In the genomic region with DNA sequence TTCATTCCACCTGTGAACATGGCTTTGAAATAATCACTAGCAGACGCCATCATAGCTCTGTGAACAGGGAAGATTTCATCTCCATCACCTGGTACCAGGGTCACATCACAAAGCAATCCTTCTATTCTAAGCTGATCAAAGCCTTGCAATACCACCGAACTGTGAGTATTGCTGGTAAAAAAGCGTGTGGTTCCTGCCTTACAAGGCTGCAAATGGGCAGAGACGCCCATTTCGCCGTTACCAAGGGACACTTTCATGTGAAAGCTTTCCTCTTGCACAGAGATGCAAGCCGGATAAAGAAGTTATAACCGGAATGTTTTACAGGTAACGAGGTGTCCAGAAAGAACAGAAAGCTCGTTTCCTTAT, we compare ENCODE assay signal across 7 cellular contexts. TPM values are rescaled to one million over a fixed set of nuclear protein-coding genes. Genes with fewer than 3 reads are reported as not detected.
DNase-seq lines count a peak whose midpoint lies in the region; ATAC-seq and TF ChIP-seq lines count a peak whose summit lies in the region.
"Had no signal": no experiment of that assay in that cellular context is flagged by ENCODE, and none has a peak within 500 bp of the region (broad histone marks: within the 10 kb centered on the region; RNA-seq: fewer than 3 reads in every experiment).

No MANE protein-coding gene starts in this region.

- H3K27me3 ChIP-seq in osteoblast (ENCODE audit: insufficient read depth, low read length): peaks cover 5% of the 10 kb centered on the region

- no peak for TF ChIP-seq CTCF in osteoblast (IDR thresholded peaks at IDR 0.05; ENCODE audit: extremely low read depth, low read depth, low read length)

- ATAC-seq in GM18498 (IDR thresholded peaks at IDR 0.05; ENCODE audit: unreplicated experiment) (peak; percentile 11), HG03196 (IDR thresholded peaks at IDR 0.05; ENCODE audit: unreplicated experiment) (peak; percentile 9)

- H3K4me1 ChIP-seq in osteoblast (ENCODE audit: insufficient read depth, low read length): peaks cover 43% of the 10 kb centered on the region

- H3K79me2 ChIP-seq in osteoblast (ENCODE audit: insufficient read depth, low read length): peaks cover 58% of the 10 kb centered on the region

- peak; percentile 37 for DNase-seq in central memory CD4-positive, alpha-beta T cell
- DNase-seq in osteoblast (ENCODE audit: insufficient read length, low spot score, missing footprints) (peak; percentile 60), NCI-H187 (lab: John Stamatoyannopoulos, UW) (no peak), SHP77 treated with DMSO at 0.1 percent for 48 hours (lab: John Stamatoyannopoulos, UW) (no peak)

- H3K4me2 ChIP-seq in osteoblast (ENCODE audit: insufficient read depth, low read length): peak overlapping the region; percentile 93

- peak overlapping the region; percentile 91 for H3K4me3 ChIP-seq in osteoblast (ENCODE audit: insufficient read depth, low read length)

- no peaks in the 10 kb centered on the region for H3K9me3 ChIP-seq in osteoblast (ENCODE audit: low read depth, low read length)

- peaks cover 44% of the 10 kb centered on the region for H4K20me1 ChIP-seq in osteoblast (ENCODE audit: insufficient read depth, low read length)

- peak overlapping the region; percentile 95 for H3K27ac ChIP-seq in osteoblast (ENCODE audit: low read depth, low read length)

- peaks cover 16% of the 10 kb centered on the region for H3K36me3 ChIP-seq in osteoblast (ENCODE audit: insufficient read depth, low read length)

- peak overlapping the region; percentile 94 for H2AFZ ChIP-seq in osteoblast (ENCODE audit: low read length)

RNA-seq across cellular contexts. Expression of a gene that starts 0.6 kb away (rescaled TPM):
- 35.9 and 38.4 TPM in 2 replicates for total RNA-seq in osteoblast

RNA-seq across cellular contexts. Expression of a gene that starts 16.1 kb away (rescaled TPM):
- not detected in 2 replicates for total RNA-seq in osteoblast
- total RNA-seq: T-helper 2 cell treated with Interferon-gamma antibody and Interleukin-4, amounts not matched to agents 100 ng/mL and 5 ng/mL, for 36 hours had no signal

RNA-seq across cellular contexts. Expression of a gene that starts 29.5 kb away (rescaled TPM):
- total RNA-seq in osteoblast: not detected in 2 replicates
- total RNA-seq: T-helper 2 cell treated with Interferon-gamma antibody and Interleukin-4, amounts not matched to agents 100 ng/mL and 5 ng/mL, for 36 hours had no signal

RNA-seq across cellular contexts. Expression of a gene that starts 33.3 kb away (rescaled TPM):
- not detected in 2 replicates for total RNA-seq in osteoblast
- total RNA-seq: T-helper 2 cell treated with Interferon-gamma antibody and Interleukin-4, amounts not matched to agents 100 ng/mL and 5 ng/mL, for 36 hours had no signal

RNA-seq across cellular contexts. Expression of a gene that starts 50.6 kb away (rescaled TPM):
- not detected in 2 replicates for total RNA-seq in osteoblast
- total RNA-seq: T-helper 2 cell treated with Interferon-gamma antibody and Interleukin-4, amounts not matched to agents 100 ng/mL and 5 ng/mL, for 36 hours had no signal

Comparison
In these comparisons a context has a peak if more than half of its experiments do, and no peak if none do; other contexts are left out.
1. DNase-seq: peak in central memory CD4-positive, alpha-beta T cell (single experiment) and osteoblast (single experiment); none in NCI-H187 (0 of 2) and SHP77 treated with DMSO at 0.1 percent for 48 hours (single experiment).